Comparison of ENCODE assay signal across 13 cellular contexts in genomic region chr21:34968414-34969333, GRCh38.
A peak's percentile ranks its signal among the peaks of the same experiment; 100 is the strongest.
DNase-seq lines count a peak whose midpoint lies in the region; ATAC-seq and TF ChIP-seq lines count a peak whose summit lies in the region.
"Had no signal": no experiment of that assay in that cellular context is flagged by ENCODE, and none has a peak within 500 bp of the region (broad histone marks: within the 10 kb centered on the region; RNA-seq: fewer than 3 reads in every experiment).

No MANE protein-coding gene starts in this region.

- peaks cover 5% of the 10 kb centered on the region for H3K36me3 ChIP-seq in CD4-positive, alpha-beta memory T cell (ENCODE audit: insufficient read depth, low read length)

- POLR2A ChIA-PET in CD4-positive, alpha-beta memory T cell (lab: Charles Lee; ENCODE audit: partially characterized antibody) = interaction anchor here (0.7 to 2.2 kb wide), 8 partner anchors 9 to 258 kb away, joined by 3 to 9 read pairs (median 4); no protein-coding TSS in a partner anchor

- H3K4me3 Mint-ChIP-seq in CD4-positive, alpha-beta memory T cell = peak overlapping the region; percentile 49 to 88 (median 72)
- H3K4me3 Mint-ChIP-seq in endothelial cell (ENCODE audit: unreplicated experiment) = no peak overlapping the region
- H3K4me3 Mint-ChIP-seq: activated B cell treated with CpG ODN at 0.5 μM for 24 hours had no signal

- H3K27me3 ChIP-seq in CD4-positive, alpha-beta memory T cell (ENCODE audit: insufficient read depth, low read length) = no peaks in the 10 kb centered on the region
- H3K27me3 ChIP-seq: body of pancreas had no signal

- peak overlapping the region; percentile 61 to 94 (median 86) for H3K27ac Mint-ChIP-seq in CD4-positive, alpha-beta memory T cell
- H3K27ac Mint-ChIP-seq in endothelial cell (ENCODE audit: unreplicated experiment) = peak overlapping the region; percentile 21
- H3K27ac Mint-ChIP-seq: activated B cell treated with CpG ODN at 0.5 μM for 24 hours had no signal

- CTCF ChIA-PET in CD4-positive, alpha-beta memory T cell (lab: Charles Lee; ENCODE audit: partially characterized antibody) = interaction anchor here (1.1 to 1.6 kb wide), 3 partner anchors 58 to 237 kb away, joined by 3 to 4 read pairs (median 3); no protein-coding TSS in a partner anchor

- DNase-seq in CD4-positive, alpha-beta memory T cell = peak in 3 of 5 donors; percentile 22 to 58 (median 30)
- peak; percentile 89 for DNase-seq in Jurkat, Clone E6-1 (ENCODE audit: low read depth, low spot score)
- DNase-seq in activated CD4-positive, alpha-beta T cell treated with anti-CD3 and anti-CD28 coated beads, Interleukin-2, amount 50 U/mL, for 1 hour = peak; percentile 29
- DNase-seq in endothelial cell (ENCODE audit: low spot score) (no peak), cerebellar cortex (ENCODE audit: low spot score) (no peak), middle frontal gyrus (ENCODE audit: extremely low spot score, low spot score) (no peak)
- DNase-seq: activated B cell treated with CpG ODN at 0.5 μM for 24 hours, body of pancreas, mucosa of descending colon, NCI-H2029, retina had no signal

- peaks cover 75 to 98% (median 88%) of the 10 kb centered on the region in 4 donors for H3K4me1 Mint-ChIP-seq in CD4-positive, alpha-beta memory T cell
- H3K4me1 Mint-ChIP-seq in endothelial cell (ENCODE audit: unreplicated experiment) = peaks cover 32% of the 10 kb centered on the region

- TF ChIP-seq CTCF in endothelial cell (IDR thresholded peaks at IDR 0.05; ENCODE audit: unreplicated experiment) = no peak

- peaks cover 91% of the 10 kb centered on the region for H3K4me1 ChIP-seq in CD4-positive, alpha-beta memory T cell (ENCODE audit: insufficient read depth, low read length)
- H3K4me1 ChIP-seq: body of pancreas had no signal

- intact Hi-C loops in CD4-positive, alpha-beta memory T cell (cut with micrococcal nuclease) = loop anchor here (2.0 kb wide), 1 partner anchor 18 kb away; no protein-coding TSS in a partner anchor

- H3K4me3 ChIP-seq in CD4-positive, alpha-beta memory T cell (ENCODE audit: low read length in 2 of 2) = peak overlapping the region in 1 of 2 donors; percentile 11
- H3K4me3 ChIP-seq in Jurkat, Clone E6-1 (ENCODE audit: low read length) = no peak overlapping the region; the same call in 1 of the 2 replicates
- H3K4me3 ChIP-seq: body of pancreas, mucosa of descending colon had no signal

- no peak for ATAC-seq in GM21367 (IDR thresholded peaks at IDR 0.05; ENCODE audit: unreplicated experiment)
- ATAC-seq in HG02623 (IDR thresholded peaks at IDR 0.05; ENCODE audit: unreplicated experiment) = no peak
- ATAC-seq: body of pancreas, mucosa of descending colon had no signal

- H3K27me3 Mint-ChIP-seq in CD4-positive, alpha-beta memory T cell = no peaks in the 10 kb centered on the region
- H3K27me3 Mint-ChIP-seq in endothelial cell (ENCODE audit: unreplicated experiment) = peaks cover 5% of the 10 kb centered on the region
- H3K27me3 Mint-ChIP-seq: activated B cell treated with CpG ODN at 0.5 μM for 24 hours had no signal

- peaks cover 21 to 34% of the 10 kb centered on the region in 2 donors for H3K36me3 Mint-ChIP-seq in CD4-positive, alpha-beta memory T cell
- no peaks in the 10 kb centered on the region for H3K36me3 Mint-ChIP-seq in endothelial cell (ENCODE audit: low read depth, unreplicated experiment)

- H3K27ac ChIP-seq in CD4-positive, alpha-beta memory T cell (ENCODE audit: low read depth, low read length) = peak overlapping the region; percentile 41
- H3K27ac ChIP-seq: body of pancreas had no signal

- H3K9me3 Mint-ChIP-seq in CD4-positive, alpha-beta memory T cell = no peaks in the 10 kb centered on the region
- H3K9me3 Mint-ChIP-seq in endothelial cell (ENCODE audit: unreplicated experiment) = no peaks in the 10 kb centered on the region
- H3K9me3 Mint-ChIP-seq: activated B cell treated with CpG ODN at 0.5 μM for 24 hours had no signal

- H3K9me3 ChIP-seq in CD4-positive, alpha-beta memory T cell (ENCODE audit: control insufficient read depth in 1 of 2, low read length in 2 of 2) = no peaks in the 10 kb centered on the region
- H3K9me3 ChIP-seq: body of pancreas, mucosa of descending colon had no signal

Comparison
In these comparisons a context has a peak if more than half of its experiments do, and no peak if none do; other contexts are left out.
1. DNase-seq: peak in CD4-positive, alpha-beta memory T cell (3 of 5), Jurkat, Clone E6-1 (single experiment) and activated CD4-positive, alpha-beta T cell treated with anti-CD3 and anti-CD28 coated beads, Interleukin-2, amount 50 U/mL, for 1 hour (single experiment); none in endothelial cell (single experiment), cerebellar cortex (single experiment) and middle frontal gyrus (single experiment).